In the genomic region with DNA sequence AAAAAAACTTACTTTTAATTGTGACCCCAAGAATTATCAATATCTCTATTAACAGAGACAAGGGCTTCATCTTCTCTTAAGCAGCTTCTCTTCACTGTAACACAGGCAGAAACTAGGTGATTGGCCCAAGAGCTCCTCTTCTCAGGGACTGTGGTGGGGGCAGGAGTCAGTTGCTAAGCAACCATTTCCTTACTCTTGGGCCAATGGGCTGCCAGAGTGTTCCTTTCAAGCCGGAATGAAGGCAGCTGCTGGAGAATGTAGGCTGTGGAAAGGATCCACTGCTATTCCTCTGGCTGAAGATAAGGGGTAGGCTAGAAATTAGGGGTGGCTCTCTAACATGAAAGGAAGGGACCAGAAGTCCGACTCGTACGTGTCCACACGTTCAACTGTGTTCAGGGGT, we compare ENCODE assay signal across 22 cellular contexts. TPM values are rescaled to one million over a fixed set of nuclear protein-coding genes. Genes with fewer than 3 reads are reported as not detected.
DNase-seq lines count a peak whose midpoint lies in the region; ATAC-seq, FAIRE-seq and TF ChIP-seq lines count a peak whose summit lies in the region.
"Had no signal": no experiment of that assay in that cellular context is flagged by ENCODE, and none has a peak within 500 bp of the region (broad histone marks: within the 10 kb centered on the region; RNA-seq: fewer than 3 reads in every experiment).

A gene with protein sequence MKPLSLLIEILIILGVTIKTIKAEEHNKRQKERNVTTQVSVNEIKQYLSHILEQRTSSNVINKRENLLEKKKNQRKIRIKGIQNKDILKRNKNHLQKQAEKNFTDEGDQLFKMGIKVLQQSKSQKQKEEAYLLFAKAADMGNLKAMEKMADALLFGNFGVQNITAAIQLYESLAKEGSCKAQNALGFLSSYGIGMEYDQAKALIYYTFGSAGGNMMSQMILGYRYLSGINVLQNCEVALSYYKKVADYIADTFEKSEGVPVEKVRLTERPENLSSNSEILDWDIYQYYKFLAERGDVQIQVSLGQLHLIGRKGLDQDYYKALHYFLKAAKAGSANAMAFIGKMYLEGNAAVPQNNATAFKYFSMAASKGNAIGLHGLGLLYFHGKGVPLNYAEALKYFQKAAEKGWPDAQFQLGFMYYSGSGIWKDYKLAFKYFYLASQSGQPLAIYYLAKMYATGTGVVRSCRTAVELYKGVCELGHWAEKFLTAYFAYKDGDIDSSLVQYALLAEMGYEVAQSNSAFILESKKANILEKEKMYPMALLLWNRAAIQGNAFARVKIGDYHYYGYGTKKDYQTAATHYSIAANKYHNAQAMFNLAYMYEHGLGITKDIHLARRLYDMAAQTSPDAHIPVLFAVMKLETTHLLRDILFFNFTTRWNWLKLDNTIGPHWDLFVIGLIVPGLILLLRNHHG (minus strand): TSS at position 150 of the 400 bp plus-strand sequence. CDS start 80 bp downstream, at position 70.

- H3K4me3 ChIP-seq in H1 (ENCODE audit: extremely low read depth in 1 of 4, insufficient read depth in 2 of 4, low read depth in 3 of 4, low read length in 4 of 4) (no peak within 1 kb of the TSS), neuron (ENCODE audit: low read length) (no peak within 1 kb of the TSS)
- H3K4me3 ChIP-seq: GM23248, lower lobe of right lung, upper lobe of right lung had no signal

- no peak within 1 kb of the TSS for H2BK5ac ChIP-seq in H1 (ENCODE audit: low read depth, low read length)

- H3K56ac ChIP-seq in H1 (replicated peaks; ENCODE audit: insufficient read length, low read depth, low read length) = peak within 1 kb of the TSS; percentile 14

- DNase-seq in NCI-H510A treated with DMSO at 0.1 percent for 48 hours (lab: John Stamatoyannopoulos, UW) = peak; percentile 24
- DNase-seq in NCI-H510A (lab: John Stamatoyannopoulos, UW) = no peak
- DNase-seq in NCI-H2196 (lab: John Stamatoyannopoulos, UW; ENCODE audit: unreplicated experiment) = peak; percentile 69
- DNase-seq in H1 (ENCODE audit: low read depth in 1 of 2, low spot score in 2 of 2) = peak in 1 of 2 experiments; percentile 52
- DNase-seq in HPDE6-E6E7 (ENCODE audit: extremely low spot score) = no peak
- DNase-seq in DMS114 treated with DMSO at 0.1 percent for 48 hours (lab: John Stamatoyannopoulos, UW; ENCODE audit: unreplicated experiment) = no peak
- no peak for DNase-seq in Right ventricle myocardium superior
- DNase-seq: activated CD4-positive, alpha-beta T cell treated with anti-CD3 and anti-CD28 coated beads for 1 hour; CD8-positive, alpha-beta T cell; dermis blood vessel endothelial cell; GM23248; immature natural killer cell; IMR-90; lower lobe of right lung; MM.1S; NCI-H2171; posterior cingulate gyrus; SIG-M5; upper lobe of right lung had no signal

- H3K27me3 ChIP-seq in H1 (replicated peaks in 1 of 4; ENCODE audit: control insufficient read depth in 3 of 4, extremely low read depth in 1 of 4, insufficient read depth in 3 of 4, low read length in 3 of 4) (no peaks in the 10 kb centered on the region), neuron (ENCODE audit: insufficient read depth, low read length) (no peaks in the 10 kb centered on the region)
- H3K27me3 ChIP-seq: upper lobe of right lung had no signal

- CTCF ChIA-PET in H1 (lab: Charles Lee; ENCODE audit: partially characterized antibody) = interaction anchor here (0.9 to 1.8 kb wide), 3 partner anchors 13 to 171 kb away, joined by 3 to 8 read pairs (median 4); no protein-coding TSS in a partner anchor

- H3K79me1 ChIP-seq in H1 (ENCODE audit: low read depth, low read length) = no peaks in the 10 kb centered on the region

- TF ChIP-seq POLR2A in H1 (IDR thresholded peaks at IDR 0.05; ENCODE audit: control extremely low read depth in 1 of 2, low read depth in 2 of 2, low read length in 2 of 2) = no peak

- H4K20me1 ChIP-seq in H1 (replicated peaks in 1 of 2; ENCODE audit: control insufficient read depth in 1 of 2, insufficient read depth in 2 of 2, low read length in 2 of 2) = no peaks in the 10 kb centered on the region

- H2AK5ac ChIP-seq in H1 (ENCODE audit: low read depth, low read length) = no peak within 1 kb of the TSS

- no peak for TF ChIP-seq CTCF in H1 (IDR thresholded peaks at IDR 0.05; ENCODE audit: control extremely low read depth in 1 of 3, insufficient read depth in 1 of 3, low read depth in 1 of 3, low read length in 3 of 3)

- H3K23ac ChIP-seq in H1 (ENCODE audit: insufficient read length) = no peak within 1 kb of the TSS

- no peak within 1 kb of the TSS for H3K4ac ChIP-seq in H1 (replicated peaks; ENCODE audit: insufficient read length, low read depth, low read length)

- POLR2A ChIA-PET in H1 (lab: Charles Lee; ENCODE audit: partially characterized antibody) = no interaction called here

- no peak within 1 kb of the TSS for H3K4me2 ChIP-seq in H1 (ENCODE audit: insufficient read depth in 1 of 2, low read depth in 2 of 2, low read length in 2 of 2)

- H3K9me3 ChIP-seq in H1 (ENCODE audit: insufficient read depth in 2 of 2, low read depth in 1 of 2, low read length in 1 of 2) (peaks cover 0 to 3% of the 10 kb centered on the region in 2 experiments; a peak in 1 of 4 replicates), neuron (ENCODE audit: low read length) (peaks cover 2% of the 10 kb centered on the region)

- H2AFZ ChIP-seq in H1 (ENCODE audit: low read length) (peak within 1 kb of the TSS; percentile 71; the same call in 1 of the 2 replicates), neuron (ENCODE audit: low read depth, low read length) (peak within 1 kb of the TSS; percentile 92)
- H2AFZ ChIP-seq: GM23248 had no signal

- peaks cover 3% of the 10 kb centered on the region; the same call in 1 of the 2 replicates for H3K23me2 ChIP-seq in H1 (ENCODE audit: low read depth, low read length)

- H2BK20ac ChIP-seq in H1 (ENCODE audit: low read length) = no peak within 1 kb of the TSS

- H3K4me1 ChIP-seq in H1 (replicated peaks in 1 of 4; ENCODE audit: control insufficient read depth in 3 of 4, insufficient read depth in 4 of 4, low read length in 3 of 4) (peaks cover 0 to 4% (median 1%) of the 10 kb centered on the region in 4 experiments; a peak in 3 of 7 replicates), neuron (ENCODE audit: insufficient read depth, low read length) (peaks cover 13% of the 10 kb centered on the region)
- H3K4me1 ChIP-seq: lower lobe of right lung, upper lobe of right lung had no signal

- H3K79me2 ChIP-seq in H1 (ENCODE audit: control insufficient read depth in 1 of 2, insufficient read depth in 2 of 2, low read length in 2 of 2) = no peaks in the 10 kb centered on the region

- H2BK120ac ChIP-seq in H1 (replicated peaks; ENCODE audit: low read depth, low read length) = no peak within 1 kb of the TSS

- H2BK15ac ChIP-seq in H1 (ENCODE audit: low read length) = no peak within 1 kb of the TSS

- no peak within 1 kb of the TSS for H4K8ac ChIP-seq in H1 (ENCODE audit: extremely low read depth, insufficient read depth, low read length)

- intact Hi-C loops in Right ventricle myocardium superior (cut with DNase I) = no loop called here

- 52% methylated on average over 5 of the region's 5 CpGs; no CpG with 5 or more reads in 1 of the 2 experiments for WGBS in H1 (ENCODE audit: extremely low coverage in 1 of 2, insufficient coverage in 1 of 2, insufficient read length in 1 of 2, insufficient replicate concordance in 2 of 2, low coverage in 1 of 2, low lambda C conversion rate in 2 of 2, missing lambda C conversion rate in 1 of 2), 2 experiments

- no peak for TF ChIP-seq RAD21 in H1 (IDR thresholded peaks at IDR 0.05 in 1 of 2, conservative IDR thresholded peaks at IDR 0.05 in 1 of 2; ENCODE audit: low read depth in 2 of 2, low read length in 2 of 2)

- no peak for TF ChIP-seq EP300 in H1 (IDR thresholded peaks at IDR 0.05; ENCODE audit: borderline replicate concordance in 1 of 2, low read depth in 2 of 2, low read length in 2 of 2)

- no peak within 1 kb of the TSS for H3K18ac ChIP-seq in H1 (ENCODE audit: extremely low read depth, low read length)

- H4K91ac ChIP-seq in H1 (replicated peaks; ENCODE audit: insufficient read length, low read length) = no peak within 1 kb of the TSS

- no peaks in the 10 kb centered on the region for H3K36me3 ChIP-seq in H1 (ENCODE audit: control insufficient read depth in 2 of 4, insufficient read depth in 4 of 4, low read length in 3 of 4)
- H3K36me3 ChIP-seq in neuron (ENCODE audit: insufficient read depth, low read length) = no peaks in the 10 kb centered on the region
- H3K36me3 ChIP-seq: lower lobe of right lung, upper lobe of right lung had no signal

- no peak for ATAC-seq in Right ventricle myocardium superior (ENCODE audit: poor library complexity)
- ATAC-seq: CD8-positive, alpha-beta T cell; lower lobe of right lung; upper lobe of right lung had no signal

- FAIRE-seq in H1 (lab: Jason Lieb, UNC) = peak; percentile 75

- no peak within 1 kb of the TSS for H2BK12ac ChIP-seq in H1 (ENCODE audit: low read depth, low read length)

- H3K9ac ChIP-seq in H1 (replicated peaks in 1 of 4; ENCODE audit: extremely low read depth in 1 of 4, low read depth in 3 of 4, low read length in 3 of 4) = no peak within 1 kb of the TSS
- H3K9ac ChIP-seq: GM23248 had no signal

- no peak within 1 kb of the TSS for H4K5ac ChIP-seq in H1 (ENCODE audit: insufficient read length, low read depth, low read length)

- H3K14ac ChIP-seq in H1 (ENCODE audit: insufficient read length) = no peak within 1 kb of the TSS

- H3K27ac ChIP-seq in H1 (ENCODE audit: low read depth, low read length) = no peak within 1 kb of the TSS
- H3K27ac ChIP-seq: GM23248, lower lobe of right lung, upper lobe of right lung had no signal

TF ChIP-seq in H1, 55 proteins besides CTCF, POLR2A, EP300 and RAD21:
- TF ChIP-seq SP1 (IDR thresholded peaks at IDR 0.05; ENCODE audit: low read depth, low read length) = 0 out of 2 replicates have a peak, but pooled peaks have one; percentile 19
- TF ChIP-seq ASH2L (IDR thresholded peaks at IDR 0.05; ENCODE audit: low read length) = peak; percentile 38
- no peak for TF ChIP-seq SUZ12 (IDR thresholded peaks at IDR 0.05; ENCODE audit: low read length)

RNA-seq across cellular contexts. Expression of the gene that starts here (rescaled TPM):
- total RNA-seq in H1 (2021; fragmentation: NEBNext Ultra II Directional; extraction: Animal tissue kit (Norgen Biotek cat#: 25700)) = not detected in 2 replicates
- not detected in 2 replicates for polyA plus RNA-seq in H1 (2011; rRNA removed)
- not detected for polyA plus RNA-seq in H1 (2011; cell fraction: cytosol; rRNA removed)
- polyA plus RNA-seq in H1 (2011; cell fraction: nucleus; rRNA removed) = not detected
- polyA plus RNA-seq in H1 (2012, experiment 1 of 2) = not detected in 4 replicates
- polyA plus RNA-seq in H1 (2012, experiment 2 of 2) = not detected
- polyA plus RNA-seq in H1 (2013, experiment 1 of 2) = not detected
- not detected for polyA plus RNA-seq in H1 (2013, experiment 2 of 2)
- polyA minus RNA-seq in H1 (2011; rRNA and poly(A)+ RNA removed) = not detected in 2 replicates
- polyA minus RNA-seq in H1 (2011; cell fraction: cytosol; rRNA and poly(A)+ RNA removed) = not detected
- polyA minus RNA-seq in H1 (2011; cell fraction: nucleus; rRNA and poly(A)+ RNA removed) = not detected
- 0.43 TPM for total RNA-seq in Right ventricle myocardium superior
- total RNA-seq: CD8-positive, alpha-beta T cell; Daoy; dermis blood vessel endothelial cell; GM23248; IMR-90; lower lobe of right lung; upper lobe of right lung had no signal
- polyA plus RNA-seq: esophagus, immature natural killer cell, IMR-90 had no signal

Comparison
In these comparisons a context has a peak if more than half of its experiments do, and no peak if none do; other contexts are left out.
1. DNase-seq: peak in NCI-H510A treated with DMSO at 0.1 percent for 48 hours (single experiment) and NCI-H2196 (single experiment); none in NCI-H510A (single experiment), HPDE6-E6E7 (single experiment), DMS114 treated with DMSO at 0.1 percent for 48 hours (single experiment) and Right ventricle myocardium superior (single experiment).